In the genomic region with DNA sequence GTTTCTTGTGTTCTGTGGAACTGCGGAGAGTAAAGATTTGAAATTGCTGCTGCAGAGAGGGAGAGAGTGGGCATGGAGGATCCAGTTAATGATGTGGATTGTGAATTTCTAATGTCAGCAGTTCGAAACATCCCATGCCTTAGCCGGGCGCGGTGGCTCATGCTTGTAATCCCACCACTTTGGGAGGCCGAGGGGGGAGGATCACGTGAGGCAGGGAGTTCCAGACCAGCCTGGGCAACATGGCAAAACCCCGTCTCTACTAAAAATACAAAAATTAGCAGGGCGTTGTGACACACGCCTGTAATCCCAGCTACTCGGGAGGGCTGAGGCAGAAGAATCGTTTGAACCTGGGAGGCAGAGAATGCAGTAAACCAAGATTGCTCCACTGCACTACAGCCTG, we compare ENCODE assay signal across 11 cellular contexts. TPM values are rescaled to one million over a fixed set of nuclear protein-coding genes. Genes with fewer than 3 reads are reported as not detected.
DNase-seq lines count a peak whose midpoint lies in the region; ATAC-seq, FAIRE-seq and TF ChIP-seq lines count a peak whose summit lies in the region.
"Had no signal": no experiment of that assay in that cellular context is flagged by ENCODE, and none has a peak within 500 bp of the region (broad histone marks: within the 10 kb centered on the region; RNA-seq: fewer than 3 reads in every experiment).

No MANE protein-coding gene starts in this region.

- H3K27me3 Mint-ChIP-seq in activated T-cell treated with anti-CD3 and anti-CD28 coated beads, Interleukin-2, amount 50 U/mL, for 4 hours (ENCODE audit: low read depth) = peaks cover 45% of the 10 kb centered on the region
- H3K27me3 Mint-ChIP-seq in chondrocyte (ENCODE audit: low read depth) = no peaks in the 10 kb centered on the region

- peaks cover 10 to 15% of the 10 kb centered on the region in 2 donors for H3K4me1 ChIP-seq in mucosa of rectum (ENCODE audit: control insufficient read depth in 2 of 2, insufficient read depth in 2 of 2, low read length in 2 of 2)
- peaks cover 28 to 49% (median 37%) of the 10 kb centered on the region in 4 donors for H3K4me1 ChIP-seq in upper lobe of left lung

- no peaks in the 10 kb centered on the region for H3K9me3 Mint-ChIP-seq in activated T-cell treated with anti-CD3 and anti-CD28 coated beads, Interleukin-2, amount 50 U/mL, for 4 hours
- H3K9me3 Mint-ChIP-seq in chondrocyte (ENCODE audit: low read depth) = no peaks in the 10 kb centered on the region

- H3K36me3 Mint-ChIP-seq in activated T-cell treated with anti-CD3 and anti-CD28 coated beads, Interleukin-2, amount 50 U/mL, for 4 hours (ENCODE audit: insufficient read depth) = no peaks in the 10 kb centered on the region
- peaks cover 8% of the 10 kb centered on the region for H3K36me3 Mint-ChIP-seq in chondrocyte (ENCODE audit: low read depth)

- H3K4me3 ChIP-seq in mucosa of rectum (ENCODE audit: low read length in 2 of 2) (peak overlapping the region in 1 of 2 donors; percentile 26), upper lobe of left lung (peak overlapping the region in 2 of 4 donors; percentile 72 to 81)

- ATAC-seq in activated T-cell treated with anti-CD3 and anti-CD28 coated beads, Interleukin-2, amount 50 U/mL, for 4 hours = no peak
- ATAC-seq in upper lobe of left lung (ENCODE audit: low FRiP score in 2 of 2) = no peak

- H3K27ac Mint-ChIP-seq in chondrocyte (ENCODE audit: unreplicated experiment) = peak overlapping the region; percentile 98

- H3K27me3 ChIP-seq in mucosa of rectum (ENCODE audit: control insufficient read depth in 2 of 2, insufficient read depth in 2 of 2, low read length in 2 of 2) (no peaks in the 10 kb centered on the region), upper lobe of left lung (peaks cover 0 to 5% (median 0%) of the 10 kb centered on the region in 4 donors)

- WGBS in upper lobe of left lung, 2 donors = 77 to 86% methylated on average over 12 of the region's 12 CpGs

- H3K27ac ChIP-seq in mucosa of rectum (ENCODE audit: low read depth in 2 of 2, low read length in 2 of 2) (peak overlapping the region; percentile 89 to 93), upper lobe of left lung (peak overlapping the region; percentile 90 to 98 (median 97))
- H3K27ac ChIP-seq: VCaP had no signal

- TF ChIP-seq EP300 in upper lobe of left lung (IDR thresholded peaks at IDR 0.05) = no peak

- DNase-seq in activated T-cell treated with anti-CD3 and anti-CD28 coated beads, Interleukin-2, amount 50 U/mL, for 4 hours = no peak
- DNase-seq in activated T-cell treated with anti-CD3 and anti-CD28 coated beads for 4 hours (no peak), chondrocyte (ENCODE audit: low spot score) (no peak), upper lobe of left lung (no peak), NCI-H2029 treated with DMSO at 0.1 percent for 48 hours (lab: John Stamatoyannopoulos, UW) (no peak), CD1c-positive myeloid dendritic cell (ENCODE audit: extremely low spot score) (no peak), GM12891 (ENCODE audit: insufficient read length, low spot score) (no peak)
- DNase-seq: AML-193, NCI-H1417 treated with DMSO at 0.1 percent for 48 hours had no signal

- no peaks in the 10 kb centered on the region for H3K36me3 ChIP-seq in mucosa of rectum (ENCODE audit: control insufficient read depth in 2 of 2, insufficient read depth in 2 of 2, low read length in 2 of 2)
- H3K36me3 ChIP-seq in upper lobe of left lung = no peaks in the 10 kb centered on the region

- no peak for TF ChIP-seq POLR2A in upper lobe of left lung (IDR thresholded peaks at IDR 0.05)
- TF ChIP-seq POLR2A in GM12891 (IDR thresholded peaks at IDR 0.05; ENCODE audit: low read depth, low read length) = no peak

- H3K4me1 Mint-ChIP-seq in activated T-cell treated with anti-CD3 and anti-CD28 coated beads, Interleukin-2, amount 50 U/mL, for 4 hours (ENCODE audit: low read depth) = peaks cover 26% of the 10 kb centered on the region
- peaks cover 38% of the 10 kb centered on the region for H3K4me1 Mint-ChIP-seq in chondrocyte (ENCODE audit: low read depth)

- peak overlapping the region in 1 of 2 donors; percentile 2 for H3K9ac ChIP-seq in mucosa of rectum (ENCODE audit: low read depth in 1 of 2, low read length in 2 of 2)

- H3K9me3 ChIP-seq in mucosa of rectum (ENCODE audit: control insufficient read depth in 2 of 2, low read length in 2 of 2) = no peaks in the 10 kb centered on the region
- H3K9me3 ChIP-seq in upper lobe of left lung = no peaks in the 10 kb centered on the region

- no peak for FAIRE-seq in GM12891 (lab: Jason Lieb, UNC)

- peak overlapping the region; percentile 74 for H3K4me3 Mint-ChIP-seq in activated T-cell treated with anti-CD3 and anti-CD28 coated beads, Interleukin-2, amount 50 U/mL, for 4 hours
- H3K4me3 Mint-ChIP-seq in chondrocyte (ENCODE audit: unreplicated experiment) = peak overlapping the region; percentile 87

- no peak for TF ChIP-seq CTCF in chondrocyte (IDR thresholded peaks at IDR 0.05)
- TF ChIP-seq CTCF in upper lobe of left lung (IDR thresholded peaks at IDR 0.05) = no peak

TF ChIP-seq in GM12891, 5 proteins besides CTCF, POLR2A, EP300 and RAD21:
- no peak for TF ChIP-seq POU2F2 (IDR thresholded peaks at IDR 0.05; ENCODE audit: low read depth, low read length)
- no peak for TF ChIP-seq SPI1 (IDR thresholded peaks at IDR 0.05; ENCODE audit: low read depth, low read length)
- TF ChIP-seq PAX5 (IDR thresholded peaks at IDR 0.05; ENCODE audit: insufficient read depth, low read length, severe bottlenecking) = no peak
- TF ChIP-seq TAF1 (IDR thresholded peaks at IDR 0.05; ENCODE audit: low read depth, low read length) = no peak
- TF ChIP-seq POLR2AphosphoS5 (IDR thresholded peaks at IDR 0.05; ENCODE audit: low read depth, low read length) = no peak
TF ChIP-seq in GM12891: peak in this region for 0.

RNA-seq across cellular contexts. Expression of gene CAVIN3, which starts 1.1 kb away (rescaled TPM):
- total RNA-seq in activated T-cell treated with anti-CD3 and anti-CD28 coated beads, Interleukin-2, amount 50 U/mL, for 4 hours = 10 to 100 TPM in 2 of 3 donors, 1 to 10 TPM in 1; 8.6 to 26.1 (median 14.0) TPM
- 40.9 to 123 TPM (median 120 TPM) in 3 replicates for total RNA-seq in chondrocyte
- total RNA-seq in upper lobe of left lung = 100 to 1,000 TPM in 2 of 6 donors, 10 to 100 TPM in 4; 45.1 to 173 (median 65.8) TPM
- polyA plus RNA-seq in GM12891 (2012; ENCODE audit: low read depth, missing spikeins) = 4.7 TPM
